Comparison of ENCODE assay signal across 10 cellular contexts in the genomic region with DNA sequence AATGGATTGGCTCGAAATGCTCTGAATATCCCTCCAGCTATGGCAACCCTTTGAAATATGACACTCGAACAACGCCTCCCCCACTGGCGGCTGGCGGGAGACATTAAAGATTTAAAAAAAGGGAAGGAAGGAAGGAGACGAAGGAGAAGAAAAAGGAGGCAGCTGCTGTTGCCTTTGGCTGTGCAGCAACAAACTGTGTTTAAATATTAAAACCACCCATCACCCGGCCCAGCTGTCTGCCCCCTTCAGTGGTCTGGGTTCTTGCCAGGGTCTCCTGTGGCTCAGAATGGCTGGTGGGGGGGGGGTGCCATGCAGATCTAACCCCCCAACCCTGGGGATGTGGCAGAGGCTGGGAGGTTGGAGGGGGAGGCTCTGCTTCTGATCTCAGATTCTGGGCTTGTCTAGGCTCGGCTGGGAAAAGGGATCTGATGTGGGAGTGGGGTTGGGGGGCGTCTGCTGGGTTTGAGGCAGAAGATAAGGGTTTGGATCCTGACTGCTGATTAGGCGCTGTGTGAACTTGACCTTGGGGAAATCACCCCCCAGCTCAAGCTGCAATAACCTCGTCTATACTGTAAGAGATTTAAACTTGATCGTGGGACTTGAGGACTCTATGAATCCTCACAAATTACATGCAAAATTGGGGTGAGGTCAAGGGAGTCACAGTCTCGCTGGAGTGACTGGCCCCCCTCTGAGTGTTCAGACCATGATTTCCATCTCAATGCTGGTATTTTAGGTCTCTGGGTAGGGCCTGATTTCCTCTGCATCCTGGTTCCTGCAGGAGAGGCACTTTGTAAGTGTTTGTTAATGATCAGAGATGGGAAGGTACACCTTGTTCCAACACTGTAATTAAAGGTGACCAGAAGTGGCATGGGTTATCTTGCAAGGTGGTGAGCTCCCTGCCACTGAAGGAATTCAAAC. TPM values are rescaled to one million over a fixed set of nuclear protein-coding genes. Genes with fewer than 3 reads are reported as not detected.
DNase-seq lines count a peak whose midpoint lies in the region; ATAC-seq, FAIRE-seq and TF ChIP-seq lines count a peak whose summit lies in the region.
"Had no signal": no experiment of that assay in that cellular context is flagged by ENCODE, and none has a peak within 500 bp of the region (broad histone marks: within the 10 kb centered on the region; RNA-seq: fewer than 3 reads in every experiment).

No MANE protein-coding gene starts in this region.

- H3K9me3 ChIP-seq in cardiac muscle cell (ENCODE audit: low read depth) = no peaks in the 10 kb centered on the region
- no peaks in the 10 kb centered on the region for H3K9me3 ChIP-seq in left ventricle myocardium inferior (replicated peaks)
- no peaks in the 10 kb centered on the region for H3K9me3 ChIP-seq in endothelial cell of umbilical vein (replicated peaks; ENCODE audit: control insufficient read depth, insufficient read depth, low read length)
- H3K9me3 ChIP-seq in vagina = no peaks in the 10 kb centered on the region

- no TSS peak for BruUV-seq in endothelial cell of umbilical vein (replicated peaks; lab: Mats Ljungman, UMichigan)

- no peak for ATAC-seq in stimulated activated naive CD8-positive, alpha-beta T cell treated with anti-CD3 and anti-CD28 coated beads, Interleukin-15, amount 100 ng/mL, for 72 hours

- no peak overlapping the region for H3K4me3 ChIP-seq in cardiac muscle cell
- H3K4me3 ChIP-seq in left ventricle myocardium inferior = no peak overlapping the region
- H3K4me3 ChIP-seq in endothelial cell of umbilical vein (replicated peaks in 1 of 3; ENCODE audit: insufficient read depth in 1 of 3, low read depth in 1 of 3, low read length in 3 of 3) = no peak overlapping the region
- H3K4me3 ChIP-seq in vagina = no peak overlapping the region

- H3K27ac ChIP-seq in cardiac muscle cell (no peak overlapping the region), left ventricle myocardium inferior (replicated peaks) (no peak overlapping the region), endothelial cell of umbilical vein (ENCODE audit: insufficient read depth, low read depth, low read length) (no peak overlapping the region), vagina (no peak overlapping the region)

- no peak overlapping the region for H3K27ac Mint-ChIP-seq in stimulated activated naive CD8-positive, alpha-beta T cell treated with anti-CD3 and anti-CD28 coated beads, Interleukin-15, amount 100 ng/mL, for 72 hours

- dilution Hi-C loops in endothelial cell of umbilical vein (cut with MboI; ENCODE audit: extremely low pct_ligation_motif_present, low sequenced_read_pairs) = no loop called here

- intact Hi-C loops in left ventricle myocardium inferior (cut with micrococcal nuclease) = loop anchor here (10.0 kb wide), 1 partner anchor 427 kb away; no protein-coding TSS in a partner anchor
- intact Hi-C loops in endothelial cell of umbilical vein (cut with micrococcal nuclease) = no loop called here
- intact Hi-C loops in vagina (cut with DNase I) = loop anchor here (10.0 kb wide), 2 partner anchors 427 to 657 kb away; no protein-coding TSS in a partner anchor

- peaks cover 88% of the 10 kb centered on the region for H3K27me3 Mint-ChIP-seq in stimulated activated naive CD8-positive, alpha-beta T cell treated with anti-CD3 and anti-CD28 coated beads, Interleukin-15, amount 100 ng/mL, for 72 hours

- DNase-seq in cardiac muscle cell (ENCODE audit: low read depth in 1 of 2, low spot score in 1 of 2) (peak; percentile 14 to 55), left ventricle myocardium inferior (no peak), NCI-H345 (lab: John Stamatoyannopoulos, UW) (peak; percentile 52), endothelial cell of umbilical vein (ENCODE audit: low read depth, low spot score) (peak; percentile 50), vagina (ENCODE audit: extremely low spot score in 2 of 2) (peak; percentile 31 to 74), RCC 7860 (ENCODE audit: low spot score) (no peak), NCI-H774 (lab: John Stamatoyannopoulos, UW) (no peak)
- DNase-seq in stimulated activated naive CD8-positive, alpha-beta T cell treated with anti-CD3 and anti-CD28 coated beads, Interleukin-15, amount 100 ng/mL, for 72 hours = no peak
- DNase-seq: RPMI8226 had no signal

- no peaks in the 10 kb centered on the region for H3K9me3 Mint-ChIP-seq in stimulated activated naive CD8-positive, alpha-beta T cell treated with anti-CD3 and anti-CD28 coated beads, Interleukin-15, amount 100 ng/mL, for 72 hours

- POLR2A ChIA-PET in endothelial cell of umbilical vein (lab: Charles Lee) = no interaction called here

- H4K20me1 ChIP-seq in endothelial cell of umbilical vein (replicated peaks; ENCODE audit: control insufficient read depth, extremely low read depth, insufficient read depth, low read length) = no peaks in the 10 kb centered on the region

- no peak overlapping the region for H3K4me3 Mint-ChIP-seq in stimulated activated naive CD8-positive, alpha-beta T cell treated with anti-CD3 and anti-CD28 coated beads, Interleukin-15, amount 100 ng/mL, for 72 hours

- TF ChIP-seq CTCF in cardiac muscle cell (IDR thresholded peaks at IDR 0.05; ENCODE audit: low read depth, low read length) (no peak), left ventricle myocardium inferior (IDR thresholded peaks at IDR 0.05; ENCODE audit: borderline replicate concordance) (no peak), endothelial cell of umbilical vein (IDR thresholded peaks at IDR 0.05; ENCODE audit: extremely low read depth in 1 of 2, insufficient read depth in 1 of 2, low read depth in 1 of 2, low read length in 2 of 2) (no peak), vagina (IDR thresholded peaks at IDR 0.05) (no peak)

- H3K4me1 ChIP-seq in cardiac muscle cell (ENCODE audit: low read depth) (peaks cover 11% of the 10 kb centered on the region), left ventricle myocardium inferior (peaks cover 6% of the 10 kb centered on the region), endothelial cell of umbilical vein (ENCODE audit: control insufficient read depth, extremely low read depth, insufficient read depth, low read length) (no peaks in the 10 kb centered on the region), vagina (peaks cover 4% of the 10 kb centered on the region)

- H3K27me3 ChIP-seq in cardiac muscle cell (no peaks in the 10 kb centered on the region), left ventricle myocardium inferior (ENCODE audit: low read depth) (peaks cover 97% of the 10 kb centered on the region), endothelial cell of umbilical vein (ENCODE audit: control insufficient read depth in 2 of 2, insufficient read depth in 2 of 2, low read length in 2 of 2) (peaks cover 12 to 19% of the 10 kb centered on the region in 2 experiments), vagina (no peaks in the 10 kb centered on the region)

- FAIRE-seq in endothelial cell of umbilical vein (lab: Jason Lieb, UNC) (no peak), RCC 7860 (lab: Jason Lieb, UNC) (no peak)

- H3K36me3 ChIP-seq in cardiac muscle cell (no peaks in the 10 kb centered on the region), left ventricle myocardium inferior (no peaks in the 10 kb centered on the region), endothelial cell of umbilical vein (ENCODE audit: control insufficient read depth in 2 of 2, extremely low read depth in 1 of 2, insufficient read depth in 2 of 2, low read length in 2 of 2) (no peaks in the 10 kb centered on the region), vagina (no peaks in the 10 kb centered on the region)

- no peak overlapping the region for H3K4me2 ChIP-seq in endothelial cell of umbilical vein (ENCODE audit: insufficient read depth, low read length)

- no peak overlapping the region for H2AFZ ChIP-seq in endothelial cell of umbilical vein (ENCODE audit: low read depth, low read length)

- TF ChIP-seq POLR2A in endothelial cell of umbilical vein (IDR thresholded peaks at IDR 0.05; ENCODE audit: low read depth, low read length) (no peak), vagina (IDR thresholded peaks at IDR 0.05) (no peak)

- H3K9ac ChIP-seq in endothelial cell of umbilical vein (replicated peaks; ENCODE audit: extremely low read depth, insufficient read depth, low read length) = no peak overlapping the region

- no peaks in the 10 kb centered on the region for H3K9me1 ChIP-seq in endothelial cell of umbilical vein (replicated peaks; ENCODE audit: control insufficient read depth, extremely low read depth, insufficient read depth, low read length)

- CTCF ChIA-PET in endothelial cell of umbilical vein (lab: Charles Lee) = interaction anchor here (1.9 to 3.3 kb wide), 3 partner anchors 425 to 653 kb away, joined by 4 to 13 read pairs (median 12); no protein-coding TSS in a partner anchor

- H3K79me2 ChIP-seq in endothelial cell of umbilical vein (ENCODE audit: control insufficient read depth, insufficient read depth, low read length) = no peaks in the 10 kb centered on the region

- peaks cover 6% of the 10 kb centered on the region for H3K4me1 Mint-ChIP-seq in stimulated activated naive CD8-positive, alpha-beta T cell treated with anti-CD3 and anti-CD28 coated beads, Interleukin-15, amount 100 ng/mL, for 72 hours

TF ChIP-seq in endothelial cell of umbilical vein, 7 proteins besides CTCF, POLR2A, EP300 and RAD21 (continues in another document):
- no peak for TF ChIP-seq GATA2 (IDR thresholded peaks at IDR 0.05; ENCODE audit: insufficient read depth, insufficient read length, low read depth, low read length)

RNA-seq across cellular contexts. Expression of a gene that starts 40.3 kb away (rescaled TPM):
- total RNA-seq in cardiac muscle cell (87.4 and 89.5 TPM in 2 replicates), left ventricle myocardium inferior (91.8 TPM), endothelial cell of umbilical vein (74.1 and 90.3 TPM in 2 replicates), vagina (81.3 TPM)
- polyA plus RNA-seq in cardiac muscle cell (100 and 112 TPM in 2 replicates), endothelial cell of umbilical vein (178 and 196 TPM in 2 replicates)
- polyA plus RNA-seq in endothelial cell of umbilical vein (2011; cell fraction: cytosol; rRNA removed) = 107 and 117 TPM in 2 replicates
- 144 and 154 TPM in 2 replicates for polyA plus RNA-seq in endothelial cell of umbilical vein (2011; cell fraction: nucleus; rRNA removed)
- 93.2 and 96.6 TPM in 2 replicates for polyA plus RNA-seq in endothelial cell of umbilical vein (2012)
- polyA minus RNA-seq in endothelial cell of umbilical vein = 213 and 238 TPM in 2 replicates
- polyA minus RNA-seq in endothelial cell of umbilical vein (2011; cell fraction: cytosol; rRNA and poly(A)+ RNA removed) = 40.9 TPM
- polyA minus RNA-seq in endothelial cell of umbilical vein (2011; cell fraction: nucleus; rRNA and poly(A)+ RNA removed) = 93.9 and 96.3 TPM in 2 replicates

RNA-seq across cellular contexts. Expression of a gene that starts 46.9 kb away (rescaled TPM):
- 3.6 and 4.2 TPM in 2 replicates for total RNA-seq in cardiac muscle cell
- polyA plus RNA-seq in cardiac muscle cell = 1.1 and 5.2 TPM in 2 replicates
- 0.33 TPM for total RNA-seq in left ventricle myocardium inferior
- 2.3 and 10.7 TPM in 2 replicates for total RNA-seq in endothelial cell of umbilical vein
- 32.9 and 37.7 TPM in 2 replicates for polyA plus RNA-seq in endothelial cell of umbilical vein
- 23.3 and 27.9 TPM in 2 replicates for polyA plus RNA-seq in endothelial cell of umbilical vein (2011; cell fraction: cytosol; rRNA removed)
- 8.7 and 10.4 TPM in 2 replicates for polyA plus RNA-seq in endothelial cell of umbilical vein (2011; cell fraction: nucleus; rRNA removed)
- polyA plus RNA-seq in endothelial cell of umbilical vein (2012) = 20.5 and 40.1 TPM in 2 replicates
- 10.0 and 14.6 TPM in 2 replicates for polyA minus RNA-seq in endothelial cell of umbilical vein
- not detected for polyA minus RNA-seq in endothelial cell of umbilical vein (2011; cell fraction: cytosol; rRNA and poly(A)+ RNA removed)
- polyA minus RNA-seq in endothelial cell of umbilical vein (2011; cell fraction: nucleus; rRNA and poly(A)+ RNA removed) = 1.0 and 2.0 TPM in 2 replicates
- 8.3 TPM for total RNA-seq in vagina
- total RNA-seq: liver had no signal

Comparison
In these comparisons a context has a peak if more than half of its experiments do, and no peak if none do; other contexts are left out.
1. DNase-seq: peak in cardiac muscle cell (2 of 2), NCI-H345 (single experiment), endothelial cell of umbilical vein (single experiment) and vagina (2 of 2); none in left ventricle myocardium inferior (single experiment), RCC 7860 (single experiment), stimulated activated naive CD8-positive, alpha-beta T cell treated with anti-CD3 and anti-CD28 coated beads, Interleukin-15, amount 100 ng/mL, for 72 hours (0 of 2) and NCI-H774 (single experiment).